3 cellular contexts compared by ENCODE assay signal in genomic region chr7:104825099-104825498, GRCh38.
A peak's percentile ranks its signal among the peaks of the same experiment; 100 is the strongest.
TF ChIP-seq lines count a peak whose summit lies in the region.

No MANE protein-coding gene starts in this region.

TF ChIP-seq in liver, 16 proteins besides CTCF, POLR2A, EP300 and RAD21:
- TF ChIP-seq REST (IDR thresholded peaks at IDR 0.05) (peak; percentile 21), YY1 (IDR thresholded peaks at IDR 0.05) (no peak)
TF ChIP-seq in liver: peak in this region for 1.

TF ChIP-seq in HepG2, 621 proteins besides CTCF, POLR2A, EP300 and RAD21 (continued from another document):
- TF ChIP-seq, protein P1, sequence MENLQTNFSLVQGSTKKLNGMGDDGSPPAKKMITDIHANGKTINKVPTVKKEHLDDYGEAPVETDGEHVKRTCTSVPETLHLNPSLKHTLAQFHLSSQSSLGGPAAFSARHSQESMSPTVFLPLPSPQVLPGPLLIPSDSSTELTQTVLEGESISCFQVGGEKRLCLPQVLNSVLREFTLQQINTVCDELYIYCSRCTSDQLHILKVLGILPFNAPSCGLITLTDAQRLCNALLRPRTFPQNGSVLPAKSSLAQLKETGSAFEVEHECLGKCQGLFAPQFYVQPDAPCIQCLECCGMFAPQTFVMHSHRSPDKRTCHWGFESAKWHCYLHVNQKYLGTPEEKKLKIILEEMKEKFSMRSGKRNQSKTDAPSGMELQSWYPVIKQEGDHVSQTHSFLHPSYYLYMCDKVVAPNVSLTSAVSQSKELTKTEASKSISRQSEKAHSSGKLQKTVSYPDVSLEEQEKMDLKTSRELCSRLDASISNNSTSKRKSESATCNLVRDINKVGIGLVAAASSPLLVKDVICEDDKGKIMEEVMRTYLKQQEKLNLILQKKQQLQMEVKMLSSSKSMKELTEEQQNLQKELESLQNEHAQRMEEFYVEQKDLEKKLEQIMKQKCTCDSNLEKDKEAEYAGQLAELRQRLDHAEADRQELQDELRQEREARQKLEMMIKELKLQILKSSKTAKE (CRISPR knock-in tag; IDR thresholded peaks at IDR 0.05; ENCODE audit: borderline replicate concordance): no peak
- TF ChIP-seq AFF4 (CRISPR knock-in tag; IDR thresholded peaks at IDR 0.05) (no peak), ZNF558 (CRISPR knock-in tag; IDR thresholded peaks at IDR 0.05; ENCODE audit: borderline replicate concordance) (no peak), SYNCRIP (IDR thresholded peaks at IDR 0.05; ENCODE audit: insufficient read depth, low read depth, low read length) (no peak), ZNF501 (CRISPR knock-in tag; IDR thresholded peaks at IDR 0.05) (no peak), ZSCAN21 (CRISPR knock-in tag; IDR thresholded peaks at IDR 0.05; ENCODE audit: borderline replicate concordance) (no peak), YY1 (IDR thresholded peaks at IDR 0.05; ENCODE audit: insufficient read depth, insufficient replicate concordance, low read depth, low read length) (no peak)

TF ChIP-seq in K562, 482 proteins besides CTCF, POLR2A, EP300 and RAD21 (continued from another document):
- no peak for TF ChIP-seq PBX2 (CRISPR knock-in tag; IDR thresholded peaks at IDR 0.05; ENCODE audit: low read depth)
- TF ChIP-seq PBX2 (tag; conservative IDR thresholded peaks at IDR 0.05; ENCODE audit: low read depth): no peak
- no peak for TF ChIP-seq HSF4 (CRISPR knock-in tag; IDR thresholded peaks at IDR 0.05; ENCODE audit: borderline replicate concordance)
- no peak for TF ChIP-seq ZNF324 (CRISPR knock-in tag; IDR thresholded peaks at IDR 0.05)
- TF ChIP-seq ZNF583 (CRISPR knock-in tag; IDR thresholded peaks at IDR 0.05): no peak
